ENCODE assay signal across 11 cellular contexts in genomic region chr17:37744633-37744927, GRCh38. TPM values are rescaled to one million over a fixed set of nuclear protein-coding genes. Genes with fewer than 3 reads are reported as not detected.
DNase-seq lines count a peak whose midpoint lies in the region; ATAC-seq, FAIRE-seq and TF ChIP-seq lines count a peak whose summit lies in the region.
"Had no signal": no experiment of that assay in that cellular context is flagged by ENCODE, and none has a peak within 500 bp of the region (broad histone marks: within the 10 kb centered on the region; RNA-seq: fewer than 3 reads in every experiment).

No MANE protein-coding gene starts in this region.

- in situ Hi-C loops in HepG2 (cut with HindIII; ENCODE audit: extremely low pct_ligation_motif_present, low pct_unique_long_range_greater_than_20kb): loop anchor here (5.0 to 10.0 kb wide), 2 partner anchors 37 to 100 kb away; partner anchors contain the start of gene DDX52

- H3K4me1 ChIP-seq in HepG2 (ENCODE audit: insufficient read depth, low read length): peaks cover 41% of the 10 kb centered on the region

- H2AFZ ChIP-seq in HepG2 (ENCODE audit: low read length): no peak overlapping the region

- no peaks in the 10 kb centered on the region for H3K9me3 Mint-ChIP-seq in activated T-cell treated with anti-CD3 and anti-CD28 coated beads, Interleukin-2, amount 50 U/mL, for 72 hours
- H3K9me3 Mint-ChIP-seq in activated T-helper 1 cell treated with anti-CD3 and anti-CD28 coated beads, Interleukin-12 subunit alpha, Interleukin-12 subunit beta, Interleukin-2, Interleukin-4 antibody, amounts not matched to agents 30 ng/mL and 10 ng/mL and 1 ng/mL, durations not matched to agents 14 hours and 24 hours and 36 hours: no peaks in the 10 kb centered on the region
- H3K9me3 Mint-ChIP-seq in type B pancreatic cell: no peaks in the 10 kb centered on the region

- peaks cover 81% of the 10 kb centered on the region for H3K27me3 Mint-ChIP-seq in activated T-cell treated with anti-CD3 and anti-CD28 coated beads, Interleukin-2, amount 50 U/mL, for 72 hours (ENCODE audit: low read depth)
- H3K27me3 Mint-ChIP-seq in activated T-helper 1 cell treated with anti-CD3 and anti-CD28 coated beads, Interleukin-12 subunit alpha, Interleukin-12 subunit beta, Interleukin-2, Interleukin-4 antibody, amounts not matched to agents 30 ng/mL and 10 ng/mL and 1 ng/mL, durations not matched to agents 14 hours and 24 hours and 36 hours (ENCODE audit: insufficient read depth): peaks cover 70% of the 10 kb centered on the region
- H3K27me3 Mint-ChIP-seq in type B pancreatic cell: peaks cover 88% of the 10 kb centered on the region

- H3K4me3 Mint-ChIP-seq in activated T-cell treated with anti-CD3 and anti-CD28 coated beads, Interleukin-2, amount 50 U/mL, for 72 hours: peak overlapping the region; percentile 66 to 69
- H3K4me3 Mint-ChIP-seq in activated T-helper 1 cell treated with anti-CD3 and anti-CD28 coated beads, Interleukin-12 subunit alpha, Interleukin-12 subunit beta, Interleukin-2, Interleukin-4 antibody, amounts not matched to agents 30 ng/mL and 10 ng/mL and 1 ng/mL, durations not matched to agents 14 hours and 24 hours and 36 hours: peak overlapping the region; percentile 84
- peak overlapping the region; percentile 88 for H3K4me3 Mint-ChIP-seq in type B pancreatic cell

- BruUV-seq in HepG2 (replicated peaks; lab: Mats Ljungman, UMichigan): no TSS peak

- no peak overlapping the region for H3K27ac Mint-ChIP-seq in activated T-cell treated with anti-CD3 and anti-CD28 coated beads, Interleukin-2, amount 50 U/mL, for 72 hours
- peak overlapping the region; percentile 27 for H3K27ac Mint-ChIP-seq in activated T-helper 1 cell treated with anti-CD3 and anti-CD28 coated beads, Interleukin-12 subunit alpha, Interleukin-12 subunit beta, Interleukin-2, Interleukin-4 antibody, amounts not matched to agents 30 ng/mL and 10 ng/mL and 1 ng/mL, durations not matched to agents 14 hours and 24 hours and 36 hours
- peak overlapping the region; percentile 84 for H3K27ac Mint-ChIP-seq in type B pancreatic cell

- intact Hi-C loops in activated T-helper 1 cell treated with anti-CD3 and anti-CD28 coated beads, Interleukin-12 subunit alpha, Interleukin-12 subunit beta, Interleukin-2, Interleukin-4 antibody, amounts not matched to agents 30 ng/mL and 10 ng/mL and 1 ng/mL, durations not matched to agents 14 hours and 24 hours and 36 hours (cut with micrococcal nuclease): loop anchor here (1.0 to 10.0 kb wide), 5 partner anchors 30 to 830 kb away; partner anchors contain the start of gene LHX1
- intact Hi-C loops in HepG2 (cut with micrococcal nuclease; ENCODE audit: unreplicated experiment): loop anchor here (10.0 kb wide), 1 partner anchor 60 kb away; no protein-coding TSS in a partner anchor

- H3K36me3 ChIP-seq in HepG2 (replicated peaks in 1 of 2; ENCODE audit: control insufficient read depth in 1 of 2, insufficient read depth in 2 of 2, low read length in 2 of 2): no peaks in the 10 kb centered on the region

- H3K9me3 ChIP-seq in HepG2 (ENCODE audit: low read length): no peaks in the 10 kb centered on the region

- peak overlapping the region; percentile 94 for H3K27ac ChIP-seq in HepG2 (ENCODE audit: extremely low read length, insufficient read depth, low read length)

- POLR2A ChIA-PET in HepG2 (lab: Yijun Ruan, JAX): interaction anchor here (0.7 to 6.0 kb wide), 11 partner anchors 10 to 70 kb away, joined by 3 to 79 read pairs (median 7); no protein-coding TSS in a partner anchor

- no peaks in the 10 kb centered on the region; a peak in 1 of 5 replicates for H3K27me3 ChIP-seq in HepG2 (ENCODE audit: control insufficient read depth in 1 of 2, insufficient read depth in 2 of 2, low read length in 2 of 2)

- no peaks in the 10 kb centered on the region for H4K20me1 ChIP-seq in HepG2 (ENCODE audit: insufficient read depth, low read length)

- DNase-seq in activated T-cell treated with anti-CD3 and anti-CD28 coated beads, Interleukin-2, amount 50 U/mL, for 72 hours: no peak
- DNase-seq in activated T-cell treated with anti-CD3 and anti-CD28 coated beads, Interleukin-2, amount 50 U/mL, for 1 hour: no peak
- DNase-seq in activated T-helper 1 cell treated with anti-CD3 and anti-CD28 coated beads, Interleukin-12 subunit alpha, Interleukin-12 subunit beta, Interleukin-2, Interleukin-4 antibody, amounts not matched to agents 30 ng/mL and 10 ng/mL and 1 ng/mL, durations not matched to agents 14 hours and 24 hours and 36 hours (ENCODE audit: low spot score): no peak
- DNase-seq in HepG2 (ENCODE audit: low spot score): no peak
- no peak for DNase-seq in type B pancreatic cell (ENCODE audit: extremely low spot score, unreplicated experiment)
- no peak for DNase-seq in DMS153 treated with DMSO at 0.1 percent for 48 hours (lab: John Stamatoyannopoulos, UW; ENCODE audit: unreplicated experiment)
- no peak for DNase-seq in mesenteric fat pad (ENCODE audit: low spot score)
- DNase-seq in NCI-H69 (lab: John Stamatoyannopoulos, UW): no peak
- DNase-seq: mammary epithelial cell, NCI-H1048 had no signal

- peak in 1 of 2 donors; percentile 15 for ATAC-seq in activated T-cell treated with anti-CD3 and anti-CD28 coated beads, Interleukin-2, amount 50 U/mL, for 72 hours (replicated peaks in 1 of 2)
- ATAC-seq in HepG2: peak; percentile 3; the same call in 2 of the 3 replicates

- WGBS in HepG2 (ENCODE audit: low lambda C conversion rate): 38% methylated on average over 15 of the region's 21 CpGs

- no peak for TF ChIP-seq POLR2A in HepG2 (IDR thresholded peaks at IDR 0.05; ENCODE audit: insufficient read depth in 1 of 2, low read depth in 2 of 2, low read length in 2 of 2)

- no peak for TF ChIP-seq RAD21 in HepG2 (CRISPR knock-in tag; IDR thresholded peaks at IDR 0.05)

- FAIRE-seq in HepG2 (lab: Jason Lieb, UNC): no peak

- CTCF ChIA-PET in HepG2 (lab: Yijun Ruan, JAX; ENCODE audit: low intra/inter-chr PET ratio, low total read pairs): no interaction called here

- TF ChIP-seq CTCF in HepG2 (CRISPR knock-in tag; IDR thresholded peaks at IDR 0.05) (no peak), type B pancreatic cell (conservative IDR thresholded peaks at IDR 0.05) (no peak)

- peak overlapping the region; percentile 77 for H3K4me2 ChIP-seq in HepG2 (ENCODE audit: low read depth, low read length)

- peak overlapping the region; percentile 93 for H3K9ac ChIP-seq in HepG2 (ENCODE audit: insufficient read depth, low read depth, low read length)

- H3K36me3 Mint-ChIP-seq in activated T-cell treated with anti-CD3 and anti-CD28 coated beads, Interleukin-2, amount 50 U/mL, for 72 hours (ENCODE audit: insufficient read depth in 2 of 2): peaks cover 2 to 3% of the 10 kb centered on the region in 2 donors
- peaks cover 2% of the 10 kb centered on the region for H3K36me3 Mint-ChIP-seq in activated T-helper 1 cell treated with anti-CD3 and anti-CD28 coated beads, Interleukin-12 subunit alpha, Interleukin-12 subunit beta, Interleukin-2, Interleukin-4 antibody, amounts not matched to agents 30 ng/mL and 10 ng/mL and 1 ng/mL, durations not matched to agents 14 hours and 24 hours and 36 hours (ENCODE audit: low read depth)
- no peaks in the 10 kb centered on the region for H3K36me3 Mint-ChIP-seq in type B pancreatic cell

- no peak for TF ChIP-seq EP300 in HepG2 (IDR thresholded peaks at IDR 0.05; ENCODE audit: low read depth in 2 of 2, low read length in 2 of 2)
- TF ChIP-seq EP300 in HepG2 (CRISPR knock-in tag; IDR thresholded peaks at IDR 0.05; ENCODE audit: borderline replicate concordance): no peak

- H3K4me1 Mint-ChIP-seq in activated T-cell treated with anti-CD3 and anti-CD28 coated beads, Interleukin-2, amount 50 U/mL, for 72 hours (ENCODE audit: low read depth): peaks cover 25% of the 10 kb centered on the region
- H3K4me1 Mint-ChIP-seq in activated T-helper 1 cell treated with anti-CD3 and anti-CD28 coated beads, Interleukin-12 subunit alpha, Interleukin-12 subunit beta, Interleukin-2, Interleukin-4 antibody, amounts not matched to agents 30 ng/mL and 10 ng/mL and 1 ng/mL, durations not matched to agents 14 hours and 24 hours and 36 hours (ENCODE audit: low read depth): peaks cover 32% of the 10 kb centered on the region
- peaks cover 5% of the 10 kb centered on the region for H3K4me1 Mint-ChIP-seq in type B pancreatic cell (ENCODE audit: unreplicated experiment)

- peak overlapping the region; percentile 77 to 89 (median 80); a peak in 5 of 6 replicates for H3K4me3 ChIP-seq in HepG2 (replicated peaks in 1 of 3; ENCODE audit: insufficient read depth in 1 of 3, low read depth in 2 of 3, low read length in 3 of 3)

- H3K79me2 ChIP-seq in HepG2 (ENCODE audit: insufficient read depth, low read length): peaks cover 45% of the 10 kb centered on the region

RNA-seq across cellular contexts. Expression of gene HNF1B, which starts 0.3 kb away (rescaled TPM):
- under 1 TPM; 0.19 to 0.48 TPM for total RNA-seq in activated T-cell treated with anti-CD3 and anti-CD28 coated beads, Interleukin-2, amount 50 U/mL, for 72 hours
- total RNA-seq in activated T-helper 1 cell treated with anti-CD3 and anti-CD28 coated beads, Interleukin-12 subunit alpha, Interleukin-12 subunit beta, Interleukin-2, Interleukin-4 antibody, amounts not matched to agents 30 ng/mL and 10 ng/mL and 1 ng/mL, durations not matched to agents 14 hours and 24 hours and 36 hours: 3.2 and 3.6 TPM in 2 replicates
- 1.8 and 1.9 TPM in 2 replicates for total RNA-seq in HepG2 (2016; rRNA removed; fragmentation: Illumina TruSeq; extraction: Trizol)
- total RNA-seq in HepG2 (2016; cell fraction: cytosol; rRNA removed; fragmentation: Illumina TruSeq; extraction: Trizol; ENCODE audit: low read depth): 0.71 TPM in 2 replicates
- 1.8 and 2.1 TPM in 2 replicates for total RNA-seq in HepG2 (2016; cell fraction: insoluble cytoplasmic fraction; rRNA removed; fragmentation: Illumina TruSeq; extraction: Trizol)
- total RNA-seq in HepG2 (2016; cell fraction: membrane; rRNA removed; fragmentation: Illumina TruSeq; extraction: Trizol): 1.4 and 1.5 TPM in 2 replicates
- total RNA-seq in HepG2 (2016; cell fraction: nucleus; rRNA removed; fragmentation: Illumina TruSeq; extraction: Trizol): 2.8 and 3.7 TPM in 2 replicates
- 4.3 and 5.3 TPM in 2 replicates for polyA plus RNA-seq in HepG2 (2011; rRNA removed)
- polyA plus RNA-seq in HepG2 (2011; cell fraction: cytosol; rRNA removed): 4.9 and 7.0 TPM in 2 replicates
- 6.6 and 9.3 TPM in 2 replicates for polyA plus RNA-seq in HepG2 (2011; cell fraction: nucleus; rRNA removed)
- 6.9 and 8.5 TPM in 2 replicates for polyA plus RNA-seq in HepG2 (2012)
- polyA plus RNA-seq in HepG2 (2016; cell fraction: cytosol; fragmentation: Illumina TruSeq; extraction: Trizol; ENCODE audit: low read depth): 0.77 and 0.84 TPM in 2 replicates
- polyA plus RNA-seq in HepG2 (2016; cell fraction: insoluble cytoplasmic fraction; fragmentation: Illumina TruSeq; extraction: Trizol; ENCODE audit: low read depth): 3.8 and 5.8 TPM in 2 replicates
- 2.1 and 2.2 TPM in 2 replicates for polyA plus RNA-seq in HepG2 (2016; cell fraction: membrane; fragmentation: Illumina TruSeq; extraction: Trizol; ENCODE audit: low read depth)
- 7.4 and 7.8 TPM in 2 replicates for polyA plus RNA-seq in HepG2 (2016; cell fraction: nucleus; fragmentation: Illumina TruSeq; extraction: Trizol; ENCODE audit: insufficient read depth, low read depth)
- polyA minus RNA-seq in HepG2 (2011; rRNA and poly(A)+ RNA removed; ENCODE audit: low replicate concordance): 10.9 TPM in 1 of 2 replicates, not detected in the other
- polyA minus RNA-seq in HepG2 (2011; cell fraction: cytosol; rRNA and poly(A)+ RNA removed): 3.4 and 5.0 TPM in 2 replicates
- polyA minus RNA-seq in HepG2 (2011; cell fraction: nucleus; rRNA and poly(A)+ RNA removed): 8.7 and 9.5 TPM in 2 replicates
- total RNA-seq in type B pancreatic cell (ENCODE audit: low replicate concordance): 10.6 and 19.0 TPM in 2 replicates
- total RNA-seq in mesenteric fat pad: not detected
- total RNA-seq: mammary epithelial cell had no signal
- polyA plus RNA-seq: AG04450, mammary epithelial cell had no signal
